ENCODE assay signal across 1 cellular context in the genomic region with DNA sequence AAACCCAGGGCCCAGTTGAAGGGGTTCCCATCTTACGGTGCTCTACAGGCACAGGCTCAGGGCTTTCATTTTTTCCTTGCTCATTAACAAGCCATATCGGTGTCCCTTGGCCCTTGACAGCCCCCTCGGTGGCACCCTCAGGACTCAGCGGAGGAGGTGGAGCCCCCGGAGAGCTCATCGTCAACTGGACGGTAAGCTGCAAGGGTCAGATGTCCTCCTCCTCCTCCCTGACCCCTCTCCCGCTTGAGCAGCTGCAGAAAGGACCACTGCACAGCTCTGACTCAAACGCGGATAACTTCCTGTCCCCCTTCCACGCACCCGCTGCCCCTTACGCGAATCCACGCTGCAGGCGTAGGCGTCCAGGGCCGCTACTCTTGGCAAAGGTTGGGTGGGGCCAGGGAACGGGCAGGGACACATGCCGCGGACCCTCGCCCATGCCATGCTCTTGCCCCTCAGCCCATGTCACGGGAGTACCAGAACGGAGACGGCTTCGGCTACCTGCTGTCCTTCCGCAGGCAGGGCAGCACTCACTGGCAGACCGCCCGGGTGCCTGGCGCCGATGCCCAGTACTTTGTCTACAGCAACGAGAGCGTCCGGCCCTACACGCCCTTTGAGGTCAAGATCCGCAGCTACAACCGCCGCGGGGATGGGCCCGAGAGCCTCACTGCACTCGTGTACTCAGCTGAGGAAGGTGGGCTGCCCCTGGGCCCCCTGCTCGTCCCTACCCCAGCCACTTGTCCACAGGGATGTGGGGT.
TF ChIP-seq lines count a peak whose summit lies in the region.

No MANE protein-coding gene starts in this region.

TF ChIP-seq in IMR-90, 13 proteins besides CTCF, POLR2A, EP300 and RAD21:
- TF ChIP-seq SMC3 (IDR thresholded peaks at IDR 0.05; ENCODE audit: low read depth, low read length) (no peak), MAZ (IDR thresholded peaks at IDR 0.05; ENCODE audit: borderline replicate concordance, low read depth, low read length) (no peak), CHD1 (IDR thresholded peaks at IDR 0.05; ENCODE audit: low read depth, low read length) (no peak), CEBPB (IDR thresholded peaks at IDR 0.05; ENCODE audit: low read depth, low read length) (no peak), NFE2L2 (IDR thresholded peaks at IDR 0.05; ENCODE audit: low read depth, low read length) (no peak), BHLHE40 (IDR thresholded peaks at IDR 0.05; ENCODE audit: low read depth, low read length) (no peak), RCOR1 (IDR thresholded peaks at IDR 0.05; ENCODE audit: insufficient replicate concordance, low read length) (no peak), FOS (IDR thresholded peaks at IDR 0.05; ENCODE audit: low read depth, low read length) (no peak), MAFK (IDR thresholded peaks at IDR 0.05; ENCODE audit: low read depth, low read length) (no peak), RFX5 (IDR thresholded peaks at IDR 0.05; ENCODE audit: low read depth, low read length) (no peak), MXI1 (IDR thresholded peaks at IDR 0.05; ENCODE audit: borderline replicate concordance, low read depth, low read length) (no peak)
- TF ChIP-seq, protein P1, sequence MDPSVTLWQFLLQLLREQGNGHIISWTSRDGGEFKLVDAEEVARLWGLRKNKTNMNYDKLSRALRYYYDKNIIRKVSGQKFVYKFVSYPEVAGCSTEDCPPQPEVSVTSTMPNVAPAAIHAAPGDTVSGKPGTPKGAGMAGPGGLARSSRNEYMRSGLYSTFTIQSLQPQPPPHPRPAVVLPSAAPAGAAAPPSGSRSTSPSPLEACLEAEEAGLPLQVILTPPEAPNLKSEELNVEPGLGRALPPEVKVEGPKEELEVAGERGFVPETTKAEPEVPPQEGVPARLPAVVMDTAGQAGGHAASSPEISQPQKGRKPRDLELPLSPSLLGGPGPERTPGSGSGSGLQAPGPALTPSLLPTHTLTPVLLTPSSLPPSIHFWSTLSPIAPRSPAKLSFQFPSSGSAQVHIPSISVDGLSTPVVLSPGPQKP (IDR thresholded peaks at IDR 0.05; ENCODE audit: borderline replicate concordance, low read depth, low read length) = no peak
- TF ChIP-seq, protein P2, sequence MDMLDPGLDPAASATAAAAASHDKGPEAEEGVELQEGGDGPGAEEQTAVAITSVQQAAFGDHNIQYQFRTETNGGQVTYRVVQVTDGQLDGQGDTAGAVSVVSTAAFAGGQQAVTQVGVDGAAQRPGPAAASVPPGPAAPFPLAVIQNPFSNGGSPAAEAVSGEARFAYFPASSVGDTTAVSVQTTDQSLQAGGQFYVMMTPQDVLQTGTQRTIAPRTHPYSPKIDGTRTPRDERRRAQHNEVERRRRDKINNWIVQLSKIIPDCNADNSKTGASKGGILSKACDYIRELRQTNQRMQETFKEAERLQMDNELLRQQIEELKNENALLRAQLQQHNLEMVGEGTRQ (IDR thresholded peaks at IDR 0.05; ENCODE audit: low read depth, low read length) = no peak
